In the genomic region with DNA sequence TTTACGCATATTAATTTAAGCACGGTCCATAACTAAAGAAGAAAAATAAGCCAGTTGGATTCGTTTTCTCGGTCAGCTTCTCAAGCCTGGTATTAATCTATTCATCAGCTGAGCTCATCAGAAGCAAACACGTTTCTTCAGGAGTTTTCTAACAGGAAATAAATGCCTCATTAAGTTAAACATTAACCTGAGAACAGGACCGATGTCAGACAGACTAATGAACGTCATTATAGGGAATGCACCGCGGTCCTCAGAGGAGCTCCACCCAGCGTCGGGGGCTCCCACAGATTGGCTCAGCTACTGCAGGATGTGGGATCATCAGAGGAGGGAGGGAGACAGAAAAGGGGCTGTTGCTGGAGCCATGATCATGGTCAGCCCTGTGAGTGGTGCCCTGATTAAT, we compare ENCODE assay signal across 30 cellular contexts.
DNase-seq lines count a peak whose midpoint lies in the region; ATAC-seq, FAIRE-seq and TF ChIP-seq lines count a peak whose summit lies in the region.
"Had no signal": no experiment of that assay in that cellular context is flagged by ENCODE, and none has a peak within 500 bp of the region (broad histone marks: within the 10 kb centered on the region; RNA-seq: fewer than 3 reads in every experiment).

No MANE protein-coding gene starts in this region.

- H3K9me3 ChIP-seq in HAP-1 = no peaks in the 10 kb centered on the region
- H3K9me3 ChIP-seq: lower lobe of right lung had no signal

- peaks cover 1% of the 10 kb centered on the region for H3K27me3 ChIP-seq in bronchial epithelial cell (ENCODE audit: control insufficient read depth, insufficient read depth, low read length)
- H3K27me3 ChIP-seq in HAP-1 (ENCODE audit: low read depth) = 0 out of 2 replicates have a peak, but pooled peaks cover 2% of the 10 kb centered on the region

- in situ Hi-C loops in HAP-1 (cut with MboI; ENCODE audit: low sequenced_read_pairs) = no loop called here

- TF ChIP-seq CTCF in bronchial epithelial cell (IDR thresholded peaks at IDR 0.05; ENCODE audit: insufficient read depth, low read length, severe bottlenecking) = no peak
- no peak for TF ChIP-seq CTCF in omental fat pad (IDR thresholded peaks at IDR 0.05)

- ATAC-seq in left cardiac atrium = no peak
- no peak for ATAC-seq in HG02678 (IDR thresholded peaks at IDR 0.05; ENCODE audit: unreplicated experiment)
- ATAC-seq in omental fat pad (ENCODE audit: low FRiP score) = no peak
- ATAC-seq: lower lobe of right lung; naive thymus-derived CD8-positive, alpha-beta T cell; right cardiac atrium; stimulated activated naive CD8-positive, alpha-beta T cell treated with anti-CD3 and anti-CD28 coated beads, Interleukin-15, Interleukin-2, amounts not matched to agents 100 U/mL and 50 U/mL, for 24 hours had no signal

- H3K36me3 ChIP-seq in bronchial epithelial cell (ENCODE audit: control insufficient read depth, insufficient read depth, low read length) (no peaks in the 10 kb centered on the region), HAP-1 (replicated peaks) (no peaks in the 10 kb centered on the region)
- H3K36me3 ChIP-seq: lower lobe of right lung, WERI-Rb-1 had no signal

- no peaks in the 10 kb centered on the region for H3K4me1 ChIP-seq in HAP-1
- H3K4me1 ChIP-seq: lower lobe of right lung had no signal

- FAIRE-seq in bronchial epithelial cell (lab: Jason Lieb, UNC) = no peak
- FAIRE-seq: colon, H1, keratinocyte had no signal

- H3K4me3 ChIP-seq in bronchial epithelial cell (ENCODE audit: low read depth, low read length) (no peak overlapping the region), HAP-1 (no peak overlapping the region)
- H3K4me3 ChIP-seq: lower lobe of right lung had no signal

- peak; percentile 7 for DNase-seq in cardiac septum (ENCODE audit: low spot score)
- DNase-seq in left cardiac atrium = no peak
- DNase-seq in bronchial epithelial cell (ENCODE audit: low read depth) = peak; percentile 11
- DNase-seq in kidney tubule cell (ENCODE audit: low spot score) = peak; percentile 97
- DNase-seq in ureter (ENCODE audit: low spot score) = peak; percentile 49
- no peak for DNase-seq in HAP-1 (ENCODE audit: low spot score in 2 of 2)
- no peak for DNase-seq in omental fat pad (ENCODE audit: low spot score)
- DNase-seq: activated CD4-positive, alpha-beta T cell treated with anti-CD3 and anti-CD28 coated beads for 48 hours; activated effector memory CD4-positive, alpha-beta T cell treated with Interleukin-2 at 50 U/mL for 16 hours; activated naive CD8-positive, alpha-beta T cell treated with anti-CD3 and anti-CD28 coated beads for 36 hours; anterior cingulate cortex; effector memory CD4-positive, alpha-beta T cell; erythroblast; glutamatergic neuron; KG1; lower lobe of right lung; naive thymus-derived CD8-positive, alpha-beta T cell; NCI-H2081; NCI-H2227 treated with DMSO at 0.1 percent for 48 hours; NCI-H774; right cardiac atrium; stimulated activated CD4-positive, alpha-beta T cell treated with anti-CD3 and anti-CD28 coated beads, Interleukin-1b, Interleukin-23, amount 100 ng/mL, for 48 hours; stimulated activated naive CD8-positive, alpha-beta T cell treated with anti-CD3 and anti-CD28 coated beads, Interleukin-15, Interleukin-2, amounts not matched to agents 100 U/mL and 50 U/mL, for 24 hours; SW 1271; T-helper 9 cell; WERI-Rb-1 had no signal

- intact Hi-C loops in cardiac septum (cut with DNase I) = no loop called here
- intact Hi-C loops in left cardiac atrium (cut with DNase I) = no loop called here

Comparison
In these comparisons a context has a peak if more than half of its experiments do, and no peak if none do; other contexts are left out.
1. DNase-seq: peak in cardiac septum (single experiment), bronchial epithelial cell (single experiment), kidney tubule cell (single experiment) and ureter (single experiment); none in left cardiac atrium (single experiment), HAP-1 (0 of 2) and omental fat pad (single experiment).